Comparison of ENCODE assay signal across 13 cellular contexts in the genomic region with DNA sequence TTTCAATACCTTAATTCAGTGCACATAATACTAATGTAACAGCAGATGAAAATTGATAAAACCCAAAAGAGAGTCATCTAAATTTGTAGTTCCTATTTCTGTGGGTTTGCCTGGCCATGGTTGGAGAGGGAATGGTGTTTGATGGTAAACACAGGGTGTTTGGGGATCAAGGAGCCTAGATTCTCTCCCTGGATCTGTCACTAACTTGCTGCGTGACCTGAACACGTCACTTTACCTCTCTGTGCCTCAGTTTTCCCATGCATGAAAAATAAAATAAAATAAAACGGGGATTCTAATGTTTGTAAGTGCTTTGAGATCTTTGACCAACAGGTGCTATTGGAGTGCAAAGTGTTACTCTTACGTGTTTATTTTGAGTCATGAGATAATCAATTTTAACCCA. TPM values are rescaled to one million over a fixed set of nuclear protein-coding genes. Genes with fewer than 3 reads are reported as not detected.
"Had no signal": no experiment of that assay in that cellular context is flagged by ENCODE, and none has a peak within 500 bp of the region (broad histone marks: within the 10 kb centered on the region; RNA-seq: fewer than 3 reads in every experiment).

No MANE protein-coding gene starts in this region.

- H3K27ac ChIP-seq: HL-60, KMS-11 had no signal

- H3K9me3 ChIP-seq: HAP-1 had no signal

- ATAC-seq: HCT116 had no signal

- DNase-seq: GM23248, GOT3, H7, HFFc6, Karpas-422, KBM-7 had no signal

- H3K4me2 ChIP-seq: KMS-11 had no signal

- H3K4me3 ChIP-seq: GM23248, HAP-1 had no signal

- H3K4me1 ChIP-seq: HAP-1 had no signal

- H3K36me3 ChIP-seq: HAP-1 had no signal

- H2AFZ ChIP-seq: GM23248 had no signal

- H3K9ac ChIP-seq: GM23248, KMS-11 had no signal

RNA-seq across cellular contexts. Expression of gene GHSR, which starts 49.8 kb away (rescaled TPM):
- total RNA-seq: GM23248, H4, H7, HFFc6, HT1080 had no signal
- polyA plus RNA-seq: GM23248, IgD-negative memory B cell had no signal
